21 cellular contexts compared by ENCODE assay signal in genomic region chr5:74009502-74009901, GRCh38.
A peak's percentile ranks its signal among the peaks of the same experiment; 100 is the strongest.
DNase-seq lines count a peak whose midpoint lies in the region; TF ChIP-seq lines count a peak whose summit lies in the region.
"Had no signal": no experiment of that assay in that cellular context is flagged by ENCODE, and none has a peak within 500 bp of the region (broad histone marks: within the 10 kb centered on the region; RNA-seq: fewer than 3 reads in every experiment).

No MANE protein-coding gene starts in this region.

- no peaks in the 10 kb centered on the region for H3K36me3 ChIP-seq in right atrium auricular region

- TF ChIP-seq CTCF in RWPE1 (conservative IDR thresholded peaks at IDR 0.05; ENCODE audit: low read depth) (no peak), right atrium auricular region (IDR thresholded peaks at IDR 0.05) (no peak)

- DNase-seq in EH (ENCODE audit: low read depth): peak; percentile 14
- DNase-seq in HCEC 1CT: peak; percentile 9
- DNase-seq in RWPE1 (ENCODE audit: low spot score): peak; percentile 23
- DNase-seq in fibroblast of peridontal ligament (ENCODE audit: extremely low read depth): peak; percentile 8
- DNase-seq in DMS153 treated with DMSO at 0.1 percent for 48 hours (lab: John Stamatoyannopoulos, UW; ENCODE audit: unreplicated experiment): no peak
- DNase-seq in right atrium auricular region (ENCODE audit: low spot score): no peak
- DNase-seq in posterior vena cava (ENCODE audit: low spot score): no peak
- DNase-seq: C1 segment of cervical spinal cord; CD4-positive, alpha-beta memory T cell; COR-L47; DND-41; H9; NCI-H1048; NCI-H1417 treated with DMSO at 0.1 percent for 48 hours; NCI-H1694 treated with DMSO at 0.1 percent for 48 hours; NCI-H2171 treated with DMSO at 0.1 percent for 48 hours; NCI-H345; NCI-H510A treated with DMSO at 0.1 percent for 48 hours; NCI-H82; T-cell had no signal

- CTCF ChIA-PET in RWPE1 (lab: Yijun Ruan, JAX): no interaction called here

- H3K9me3 ChIP-seq in right atrium auricular region: no peaks in the 10 kb centered on the region

- no peaks in the 10 kb centered on the region for H3K27me3 ChIP-seq in right atrium auricular region

- H3K27ac ChIP-seq in RWPE1 (no peak overlapping the region), right atrium auricular region (no peak overlapping the region)
- H3K27ac ChIP-seq: KMS-11 had no signal

- POLR2A ChIA-PET in RWPE1 (lab: Yijun Ruan, JAX; ENCODE audit: low non-redundant PET): no interaction called here

- intact Hi-C loops in posterior vena cava (cut with DNase I): no loop called here

- no peak overlapping the region for H3K4me3 ChIP-seq in right atrium auricular region

- no peaks in the 10 kb centered on the region for H3K4me1 ChIP-seq in right atrium auricular region

Comparison
In these comparisons a context has a peak if more than half of its experiments do, and no peak if none do; other contexts are left out.
1. DNase-seq: peak in EH (single experiment), HCEC 1CT (single experiment), RWPE1 (single experiment) and fibroblast of peridontal ligament (single experiment); none in DMS153 treated with DMSO at 0.1 percent for 48 hours (single experiment), right atrium auricular region (single experiment) and posterior vena cava (single experiment).